Comparison of ENCODE assay signal across 8 cellular contexts in genomic region chr16:81625544-81626152, GRCh38.
A peak's percentile ranks its signal among the peaks of the same experiment; 100 is the strongest.
DNase-seq lines count a peak whose midpoint lies in the region; ATAC-seq, FAIRE-seq and TF ChIP-seq lines count a peak whose summit lies in the region.

No MANE protein-coding gene starts in this region.

- in situ Hi-C loops in ACHN (cut with HindIII; ENCODE audit: low pct_ligation_motif_present, low pct_unique_long_range_greater_than_20kb, low sequenced_read_pairs): no loop called here

- intact Hi-C loops in right lobe of liver (cut with DNase I): no loop called here

- no peak overlapping the region for H3K27ac Mint-ChIP-seq in astrocyte (ENCODE audit: unreplicated experiment)

- H3K9me3 ChIP-seq in astrocyte (ENCODE audit: insufficient read depth, low read depth, low read length): no peaks in the 10 kb centered on the region
- no peaks in the 10 kb centered on the region for H3K9me3 ChIP-seq in right lobe of liver

- H3K4me3 ChIP-seq in astrocyte (ENCODE audit: insufficient read depth, low read depth, low read length) (no peak overlapping the region), right lobe of liver (no peak overlapping the region)

- H3K4me2 ChIP-seq in astrocyte (ENCODE audit: low read length): peak overlapping the region; percentile 48

- H3K27me3 ChIP-seq in astrocyte (ENCODE audit: insufficient read depth, low read length) (no peaks in the 10 kb centered on the region), right lobe of liver (no peaks in the 10 kb centered on the region)

- H3K27ac ChIP-seq in astrocyte (ENCODE audit: low read depth, low read length) (peak overlapping the region; percentile 54), right lobe of liver (peak overlapping the region in 1 of 3 donors; percentile 10)

- H3K9ac ChIP-seq in astrocyte (ENCODE audit: low read length): peak overlapping the region; percentile 75

- peaks cover 9% of the 10 kb centered on the region for H3K79me2 ChIP-seq in astrocyte (ENCODE audit: insufficient read depth, low read length)

- peaks cover 61% of the 10 kb centered on the region for H4K20me1 ChIP-seq in astrocyte (ENCODE audit: insufficient read depth, low read length)

- no peaks in the 10 kb centered on the region for H3K9me3 Mint-ChIP-seq in astrocyte (ENCODE audit: unreplicated experiment)

- 40% methylated on average over 3 of the region's 9 CpGs for WGBS in right lobe of liver (ENCODE audit: insufficient coverage, low coverage, low lambda C conversion rate, missing lambda C conversion rate)

- no peak for TF ChIP-seq POLR2A in right lobe of liver (IDR thresholded peaks at IDR 0.05)

- H3K4me3 Mint-ChIP-seq in astrocyte (ENCODE audit: unreplicated experiment): no peak overlapping the region

- DNase-seq in ACHN (peak; percentile 58), astrocyte (ENCODE audit: low read depth) (peak; percentile 32), right lobe of liver (peak; percentile 77 to 88 (median 78)), T-helper 9 cell (no peak), OCI-M1 (lab: John Stamatoyannopoulos, UW) (no peak), NCI-H187 (lab: John Stamatoyannopoulos, UW) (no peak)

- H3K36me3 ChIP-seq in astrocyte (ENCODE audit: insufficient read depth, low read length) (no peaks in the 10 kb centered on the region), right lobe of liver (no peaks in the 10 kb centered on the region)

- H3K4me1 Mint-ChIP-seq in astrocyte (ENCODE audit: low read depth, unreplicated experiment): peaks cover 2% of the 10 kb centered on the region

- no peak for FAIRE-seq in astrocyte (lab: Jason Lieb, UNC)

- H3K36me3 Mint-ChIP-seq in astrocyte (ENCODE audit: low read depth, unreplicated experiment): peaks cover 7% of the 10 kb centered on the region

- ATAC-seq in GM21528 (IDR thresholded peaks at IDR 0.05; ENCODE audit: low FRiP score, unreplicated experiment): peak; percentile 53
- ATAC-seq in right lobe of liver: peak; percentile 74 to 94 (median 86)
- no peak for ATAC-seq in GM19328 (IDR thresholded peaks at IDR 0.05; ENCODE audit: unreplicated experiment)

- H3K4me1 ChIP-seq in astrocyte (ENCODE audit: insufficient read depth, low read length) (peaks cover 12% of the 10 kb centered on the region), right lobe of liver (peaks cover 0 to 12% (median 5%) of the 10 kb centered on the region in 4 donors)

- TF ChIP-seq CTCF in astrocyte (IDR thresholded peaks at IDR 0.05; ENCODE audit: insufficient read depth, low read depth, low read length) (no peak), right lobe of liver (IDR thresholded peaks at IDR 0.05) (no peak)

- H3K27me3 Mint-ChIP-seq in astrocyte (ENCODE audit: low read depth, unreplicated experiment): no peaks in the 10 kb centered on the region

- no peak overlapping the region for H2AFZ ChIP-seq in astrocyte (ENCODE audit: low read depth, low read length)

Comparison
In these comparisons a context has a peak if more than half of its experiments do, and no peak if none do; other contexts are left out.
1. DNase-seq: peak in ACHN (single experiment), astrocyte (single experiment) and right lobe of liver (3 of 3); none in T-helper 9 cell (single experiment), OCI-M1 (single experiment) and NCI-H187 (0 of 2).